In the genomic region with DNA sequence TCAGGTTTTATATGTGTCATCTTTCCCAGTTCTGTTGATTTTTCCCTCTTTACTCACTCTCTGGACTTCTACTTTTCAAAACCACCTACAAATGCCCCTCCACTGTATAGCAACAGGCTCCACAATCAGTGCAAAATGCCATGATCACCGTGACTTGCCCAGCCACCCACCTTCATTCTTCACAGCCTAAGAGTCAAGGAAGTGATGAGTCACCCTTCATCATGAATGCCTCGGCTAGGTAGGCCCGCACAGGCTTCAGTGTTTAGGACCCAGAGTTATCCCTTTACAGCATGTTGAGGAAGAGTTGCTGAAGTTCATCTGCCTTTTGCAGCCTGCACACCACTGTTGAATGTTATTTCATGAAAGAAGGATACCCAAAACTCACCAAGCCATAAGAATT, we compare ENCODE assay signal across 17 cellular contexts.
DNase-seq lines count a peak whose midpoint lies in the region; ATAC-seq, FAIRE-seq and TF ChIP-seq lines count a peak whose summit lies in the region.
"Had no signal": no experiment of that assay in that cellular context is flagged by ENCODE, and none has a peak within 500 bp of the region (broad histone marks: within the 10 kb centered on the region; RNA-seq: fewer than 3 reads in every experiment).

No MANE protein-coding gene starts in this region.

- no peak overlapping the region for H3K56ac ChIP-seq in mesendoderm (ENCODE audit: low read length)

- H4K5ac ChIP-seq in mesendoderm (ENCODE audit: low read length) = no peak overlapping the region

- no peaks in the 10 kb centered on the region for H3K79me1 ChIP-seq in mesendoderm (ENCODE audit: low read length)

- no peak overlapping the region for H3K18ac ChIP-seq in mesendoderm (ENCODE audit: low read length)

- no peak for ATAC-seq in GM19395 (IDR thresholded peaks at IDR 0.05; ENCODE audit: unreplicated experiment)
- ATAC-seq: natural killer cell had no signal

- no peak overlapping the region for H2BK15ac ChIP-seq in mesendoderm (replicated peaks; ENCODE audit: low read depth)

- no peaks in the 10 kb centered on the region for H3K36me3 ChIP-seq in ES-I3 (ENCODE audit: insufficient read depth, low read length)
- no peaks in the 10 kb centered on the region for H3K36me3 ChIP-seq in mammary epithelial cell (ENCODE audit: insufficient read depth, low read length)
- H3K36me3 ChIP-seq in mesendoderm (ENCODE audit: control insufficient read depth, insufficient read depth, low read length) = no peaks in the 10 kb centered on the region
- H3K36me3 ChIP-seq in thyroid gland = no peaks in the 10 kb centered on the region
- H3K36me3 ChIP-seq: SJCRH30, suprapubic skin had no signal

- H3K79me2 ChIP-seq in mammary epithelial cell (ENCODE audit: insufficient read depth, low read length) (no peaks in the 10 kb centered on the region), mesendoderm (ENCODE audit: control insufficient read depth, insufficient read depth, low read length) (no peaks in the 10 kb centered on the region)

- H4K20me1 ChIP-seq in mammary epithelial cell (ENCODE audit: insufficient read depth, low read length) = no peaks in the 10 kb centered on the region

- H3K27ac ChIP-seq in mammary epithelial cell (ENCODE audit: insufficient read depth, low read depth, low read length) (no peak overlapping the region), mesendoderm (ENCODE audit: low read depth, low read length) (no peak overlapping the region), thyroid gland (no peak overlapping the region)
- H3K27ac ChIP-seq: SJCRH30, suprapubic skin had no signal

- H3K9me3 ChIP-seq in ES-I3 (ENCODE audit: control insufficient read depth, insufficient read depth, low read length) (no peaks in the 10 kb centered on the region), mammary epithelial cell (replicated peaks; ENCODE audit: insufficient read depth, low read length) (no peaks in the 10 kb centered on the region), thyroid gland (no peaks in the 10 kb centered on the region)
- H3K9me3 ChIP-seq: SJCRH30, suprapubic skin had no signal

- no peak overlapping the region for H2BK120ac ChIP-seq in mesendoderm (ENCODE audit: low read depth, low read length)

- peak overlapping the region; percentile 49 for H2AFZ ChIP-seq in mammary epithelial cell (ENCODE audit: low read depth, low read length)

- H3K4ac ChIP-seq in mesendoderm (ENCODE audit: low read depth, low read length) = no peak overlapping the region

- peak; percentile 58 for DNase-seq in HTR-8/SVneo (ENCODE audit: insufficient read length, low spot score)
- DNase-seq in mammary epithelial cell = peak; percentile 60
- peak; percentile 78 for DNase-seq in mesendoderm
- no peak for DNase-seq in GM12892 (ENCODE audit: insufficient read length)
- DNase-seq in cerebellar cortex (ENCODE audit: low spot score) = no peak
- DNase-seq in thyroid gland = no peak
- DNase-seq: amniotic stem cell; CD4-positive, CD25-positive, alpha-beta regulatory T cell; cortex of kidney; GDM1; MV-4-11; natural killer cell; NK-92 treated with Interleukin-12 subunit alpha and Interleukin-12 subunit beta, amount 100 ng/mL, for 24 hours; SJCRH30 had no signal

- 0% methylated on average over 3 of the region's 3 CpGs for WGBS in mammary epithelial cell (ENCODE audit: low coverage, missing lambda C conversion rate)
- no CpG with 5 or more reads among the region's 3 CpGs for whole genome bisulfite sequencing in mesendoderm (ENCODE audit: extremely low coverage, insufficient coverage, low lambda C conversion rate)
- WGBS in thyroid gland, 2 donors = 75 to 77% methylated on average over 3 of the region's 3 CpGs

- H2BK5ac ChIP-seq in mesendoderm (ENCODE audit: low read length) = no peak overlapping the region

- H3K4me1 ChIP-seq in ES-I3 (ENCODE audit: insufficient read depth, low read length) (peaks cover 8% of the 10 kb centered on the region), mammary epithelial cell (ENCODE audit: insufficient read depth, low read length) (peaks cover 4% of the 10 kb centered on the region), mesendoderm (ENCODE audit: control insufficient read depth, low read depth, low read length) (no peaks in the 10 kb centered on the region), thyroid gland (no peaks in the 10 kb centered on the region)
- H3K4me1 ChIP-seq: SJCRH30, suprapubic skin had no signal

- FAIRE-seq in HTR-8/SVneo (lab: Jason Lieb, UNC) (peak; percentile 57), GM12892 (lab: Jason Lieb, UNC) (no peak)

- H2AK5ac ChIP-seq in mesendoderm (ENCODE audit: low read length) = no peak overlapping the region

- H4K8ac ChIP-seq in mesendoderm (ENCODE audit: low read depth, low read length) = no peak overlapping the region

- dilution Hi-C loops in mammary epithelial cell (cut with HindIII; ENCODE audit: low sequenced_read_pairs) = no loop called here

- intact Hi-C loops in mammary epithelial cell (cut with micrococcal nuclease) = no loop called here
- intact Hi-C loops in thyroid gland (cut with DNase I) = no loop called here

- H3K4me2 ChIP-seq in mammary epithelial cell (ENCODE audit: insufficient read depth, low read depth, low read length) (peak overlapping the region; percentile 18), mesendoderm (ENCODE audit: low read length) (no peak overlapping the region)

- H3K9ac ChIP-seq in ES-I3 (ENCODE audit: low read depth, low read length) (0 out of 2 replicates have a peak overlapping the region, but pooled peaks have one; percentile 4), mammary epithelial cell (ENCODE audit: insufficient read depth, low read length) (no peak overlapping the region), mesendoderm (ENCODE audit: low read length) (no peak overlapping the region)

- CTCF ChIA-PET in mammary epithelial cell (lab: Charles Lee; ENCODE audit: low non-redundant PET) = no interaction called here

- TF ChIP-seq POLR2A in GM12892 (IDR thresholded peaks at IDR 0.05; ENCODE audit: low read depth, low read length) = no peak
- TF ChIP-seq POLR2A in thyroid gland (IDR thresholded peaks at IDR 0.05) = no peak

- BruUV-seq in mammary epithelial cell (replicated peaks; lab: Mats Ljungman, UMichigan) = no TSS peak

- H3K27me3 ChIP-seq in mammary epithelial cell (ENCODE audit: insufficient read depth, low read length) = peaks cover 2% of the 10 kb centered on the region
- no peaks in the 10 kb centered on the region for H3K27me3 ChIP-seq in mesendoderm (ENCODE audit: insufficient read depth, low read length, poor library complexity)
- no peaks in the 10 kb centered on the region for H3K27me3 ChIP-seq in thyroid gland
- H3K27me3 ChIP-seq: suprapubic skin had no signal

- TF ChIP-seq CTCF in mammary epithelial cell (conservative IDR thresholded peaks at IDR 0.05 in 1 of 2, IDR thresholded peaks at IDR 0.05 in 1 of 2; ENCODE audit: extremely low read depth in 1 of 2, insufficient read depth in 1 of 2, low read depth in 1 of 2, low read length in 2 of 2) = no peak
- no peak for TF ChIP-seq CTCF in thyroid gland (IDR thresholded peaks at IDR 0.05)

- in situ Hi-C loops in mammary epithelial cell (cut with MboI; ENCODE audit: low sequenced_read_pairs in 2 of 2) = no loop called here

- no peak overlapping the region for H3K23ac ChIP-seq in mesendoderm (ENCODE audit: low read length)

- H3K4me3 ChIP-seq in mammary epithelial cell (replicated peaks in 1 of 3; ENCODE audit: insufficient read depth in 1 of 3, low read depth in 2 of 3, low read length in 3 of 3) (no peak overlapping the region), mesendoderm (ENCODE audit: low read length) (no peak overlapping the region), thyroid gland (replicated peaks in 1 of 3) (no peak overlapping the region)
- H3K4me3 ChIP-seq: SJCRH30, suprapubic skin had no signal

Comparison
In these comparisons a context has a peak if more than half of its experiments do, and no peak if none do; other contexts are left out.
1. DNase-seq: peak in HTR-8/SVneo (single experiment), mammary epithelial cell (single experiment) and mesendoderm (single experiment); none in GM12892 (single experiment), cerebellar cortex (single experiment) and thyroid gland (0 of 2).